Comparison of ENCODE assay signal across 8 cellular contexts in genomic region chr3:38004415-38005075, GRCh38. TPM values are rescaled to one million over a fixed set of nuclear protein-coding genes. Genes with fewer than 3 reads are reported as not detected.
DNase-seq lines count a peak whose midpoint lies in the region; ATAC-seq, FAIRE-seq and TF ChIP-seq lines count a peak whose summit lies in the region.

No MANE protein-coding gene starts in this region.

- WGBS in A549 (ENCODE audit: missing lambda C conversion rate) = 37% methylated on average over 13 of the region's 14 CpGs

- no peak for TF ChIP-seq EP300 in A549 (IDR thresholded peaks at IDR 0.05)

- H3K4me3 ChIP-seq in A549 = no peak overlapping the region
- no peak overlapping the region for H3K4me3 ChIP-seq in SJSA1
- H3K4me3 ChIP-seq in right atrium auricular region = peak overlapping the region in 1 of 2 donors; percentile 39

- peak; percentile 78 for FAIRE-seq in A549 (lab: Jason Lieb, UNC)

- DNase-seq in A549 (ENCODE audit: low read depth in 1 of 2, low spot score in 1 of 2) (peak; percentile 55 to 76), HT-29 (ENCODE audit: low spot score) (peak; percentile 86), SJSA1 (ENCODE audit: low read depth in 1 of 2, low spot score in 2 of 2) (peak; percentile 52 to 69), anterior cingulate cortex (lab: John Stamatoyannopoulos, UW) (peak in 56 of 58 donors; percentile 40 to 94 (median 74)), right atrium auricular region (ENCODE audit: low spot score) (peak; percentile 85), putamen (ENCODE audit: low spot score) (peak; percentile 80)

- TF ChIP-seq CTCF in A549 (IDR thresholded peaks at IDR 0.05) (peak; percentile 72), GM12873 (IDR thresholded peaks at IDR 0.05; ENCODE audit: insufficient read depth, low read depth, low read length, missing control alignments) (peak; percentile 80), right atrium auricular region (IDR thresholded peaks at IDR 0.05) (peak; percentile 43 to 76)

- ATAC-seq in A549 = peak; percentile 75 to 88
- no peak for ATAC-seq in HG03460 (IDR thresholded peaks at IDR 0.05; ENCODE audit: unreplicated experiment)

- H3K36me3 ChIP-seq in SJSA1 (no peaks in the 10 kb centered on the region), right atrium auricular region (peaks cover 17% of the 10 kb centered on the region)

- POLR2A ChIA-PET in A549 (lab: Yijun Ruan, JAX) = no interaction called here

- TF ChIP-seq RAD21 in A549 (conservative IDR thresholded peaks at IDR 0.05 in 1 of 2, IDR thresholded peaks at IDR 0.05 in 1 of 2) = peak; percentile 51 to 62

- H3K4me1 ChIP-seq in A549 (peaks cover 4% of the 10 kb centered on the region; the same call in 1 of the 3 replicates), SJSA1 (replicated peaks) (0 out of 2 replicates have a peak, but pooled peaks cover 4% of the 10 kb centered on the region), right atrium auricular region (peaks cover 0 to 14% of the 10 kb centered on the region in 2 donors)

- H3K27ac ChIP-seq in A549 = no peak overlapping the region
- H3K27ac ChIP-seq in SJSA1 = no peak overlapping the region
- H3K27ac ChIP-seq in right atrium auricular region = peak overlapping the region; percentile 67 to 74

- CTCF ChIA-PET in A549 (lab: Yijun Ruan, JAX) = interaction anchor here (0.7 to 5.5 kb wide), 31 partner anchors 8 to 483 kb away, joined by 3 to 52 read pairs (median 4); partner anchors contain the start of genes OXSR1 and XYLB

- no peak overlapping the region for H3K4me2 ChIP-seq in A549

- H3K9me3 ChIP-seq in A549 = no peaks in the 10 kb centered on the region
- H3K9me3 ChIP-seq in SJSA1 (replicated peaks) = no peaks in the 10 kb centered on the region
- no peaks in the 10 kb centered on the region for H3K9me3 ChIP-seq in right atrium auricular region

- TF ChIP-seq POLR2A in A549 (IDR thresholded peaks at IDR 0.05; ENCODE audit: low read length) = no peak

- H3K27me3 ChIP-seq in SJSA1 (replicated peaks) = no peaks in the 10 kb centered on the region
- no peaks in the 10 kb centered on the region for H3K27me3 ChIP-seq in right atrium auricular region

TF ChIP-seq in A549, 52 proteins besides CTCF, POLR2A, EP300 and RAD21:
- no peak for TF ChIP-seq EHMT2 (IDR thresholded peaks at IDR 0.05; ENCODE audit: low read depth)
- peak; percentile 74 for TF ChIP-seq SMC3 (IDR thresholded peaks at IDR 0.05)
- TF ChIP-seq HDAC2 (IDR thresholded peaks at IDR 0.05) = no peak
- TF ChIP-seq, protein P1, sequence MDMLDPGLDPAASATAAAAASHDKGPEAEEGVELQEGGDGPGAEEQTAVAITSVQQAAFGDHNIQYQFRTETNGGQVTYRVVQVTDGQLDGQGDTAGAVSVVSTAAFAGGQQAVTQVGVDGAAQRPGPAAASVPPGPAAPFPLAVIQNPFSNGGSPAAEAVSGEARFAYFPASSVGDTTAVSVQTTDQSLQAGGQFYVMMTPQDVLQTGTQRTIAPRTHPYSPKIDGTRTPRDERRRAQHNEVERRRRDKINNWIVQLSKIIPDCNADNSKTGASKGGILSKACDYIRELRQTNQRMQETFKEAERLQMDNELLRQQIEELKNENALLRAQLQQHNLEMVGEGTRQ (IDR thresholded peaks at IDR 0.05) = peak; percentile 60
- no peak for TF ChIP-seq CHD4 (IDR thresholded peaks at IDR 0.05; ENCODE audit: borderline replicate concordance)
TF ChIP-seq in A549: peak in this region for 2.

RNA-seq across cellular contexts. Expression of gene VILL, which starts 14.0 kb away (rescaled TPM):
- polyA plus RNA-seq in A549 (2011; rRNA removed) = 0.22 and 0.49 TPM in 2 replicates
- 0.16 and 0.23 TPM in 2 replicates for polyA plus RNA-seq in A549 (2012; cell fraction: cytosol; rRNA removed)
- 0.55 TPM in 2 replicates for polyA plus RNA-seq in A549 (2012; cell fraction: nucleus; rRNA removed)
- 0.04 to 0.08 TPM (median 0.05 TPM) in 3 replicates for polyA plus RNA-seq in A549 (2017; fragmentation: RNase III; extraction: RNeasy Plus Mini Kit Qiagen cat#74134 plus additional on column Dnase treatment)
- polyA minus RNA-seq in A549 (2011; rRNA and poly(A)+ RNA removed) = 0.49 and 0.91 TPM in 2 replicates
- 2.2 and 2.4 TPM in 2 replicates for total RNA-seq in HT-29 (2014; rRNA removed; shearing (Covaris generic))
- total RNA-seq in SJSA1 (2014; rRNA removed; shearing (Covaris generic)) = 0.13 and 0.16 TPM in 2 replicates
- total RNA-seq in right atrium auricular region = 10 to 100 TPM in 1 of 2 donors, 1 to 10 TPM in 1; 4.2 to 12.2 TPM

RNA-seq across cellular contexts. Expression of gene PLCD1, which starts 24.9 kb away (rescaled TPM):
- polyA plus RNA-seq in A549 (2011; rRNA removed) = 4.8 and 6.0 TPM in 2 replicates
- 3.5 and 3.8 TPM in 2 replicates for polyA plus RNA-seq in A549 (2012; cell fraction: cytosol; rRNA removed)
- polyA plus RNA-seq in A549 (2012; cell fraction: nucleus; rRNA removed) = 14.1 TPM in 2 replicates
- polyA plus RNA-seq in A549 (2017; fragmentation: RNase III; extraction: RNeasy Plus Mini Kit Qiagen cat#74134 plus additional on column Dnase treatment) = 3.7 to 5.3 TPM (median 3.9 TPM) in 3 replicates
- polyA minus RNA-seq in A549 (2011; rRNA and poly(A)+ RNA removed) = 8.1 and 11.0 TPM in 2 replicates
- 7.6 and 9.6 TPM in 2 replicates for total RNA-seq in HT-29 (2014; rRNA removed; shearing (Covaris generic))
- total RNA-seq in SJSA1 (2014; rRNA removed; shearing (Covaris generic)) = 2.9 and 4.8 TPM in 2 replicates
- 10 to 100 TPM in 1 of 2 donors, 1 to 10 TPM in 1; 8.7 to 15.5 TPM for total RNA-seq in right atrium auricular region

RNA-seq across cellular contexts. Expression of gene DLEC1, which starts 34.5 kb away (rescaled TPM):
- polyA plus RNA-seq in A549 (2011; rRNA removed) (0.10 and 0.13 TPM in 2 replicates), A549 (2017; fragmentation: RNase III; extraction: RNeasy Plus Mini Kit Qiagen cat#74134 plus additional on column Dnase treatment) (0.03 to 0.07 TPM in 2 of 3 replicates, not detected in the other)
- polyA plus RNA-seq in A549 (2012; cell fraction: cytosol; rRNA removed) = under 0.01 TPM in 1 of 2 replicates, not detected in the other
- 0.01 and 0.02 TPM in 2 replicates for polyA plus RNA-seq in A549 (2012; cell fraction: nucleus; rRNA removed)
- 0.10 and 1.3 TPM in 2 replicates for polyA minus RNA-seq in A549 (2011; rRNA and poly(A)+ RNA removed)
- total RNA-seq in HT-29 (2014; rRNA removed; shearing (Covaris generic)) = 0.58 and 0.94 TPM in 2 replicates
- not detected in 2 replicates for total RNA-seq in SJSA1 (2014; rRNA removed; shearing (Covaris generic))
- under 1 TPM; 0.22 to 0.35 TPM for total RNA-seq in right atrium auricular region

Comparison
In these comparisons a context has a peak if more than half of its experiments do, and no peak if none do; other contexts are left out.
1. H3K27ac ChIP-seq: peak in right atrium auricular region (2 of 2); none in A549 (0 of 2) and SJSA1 (single experiment).
2. Peak in every context shown above with its lines, with median percentiles within 50 percentile points of each other: DNase-seq and CTCF ChIP-seq.